8 cellular contexts compared by ENCODE assay signal in the genomic region with DNA sequence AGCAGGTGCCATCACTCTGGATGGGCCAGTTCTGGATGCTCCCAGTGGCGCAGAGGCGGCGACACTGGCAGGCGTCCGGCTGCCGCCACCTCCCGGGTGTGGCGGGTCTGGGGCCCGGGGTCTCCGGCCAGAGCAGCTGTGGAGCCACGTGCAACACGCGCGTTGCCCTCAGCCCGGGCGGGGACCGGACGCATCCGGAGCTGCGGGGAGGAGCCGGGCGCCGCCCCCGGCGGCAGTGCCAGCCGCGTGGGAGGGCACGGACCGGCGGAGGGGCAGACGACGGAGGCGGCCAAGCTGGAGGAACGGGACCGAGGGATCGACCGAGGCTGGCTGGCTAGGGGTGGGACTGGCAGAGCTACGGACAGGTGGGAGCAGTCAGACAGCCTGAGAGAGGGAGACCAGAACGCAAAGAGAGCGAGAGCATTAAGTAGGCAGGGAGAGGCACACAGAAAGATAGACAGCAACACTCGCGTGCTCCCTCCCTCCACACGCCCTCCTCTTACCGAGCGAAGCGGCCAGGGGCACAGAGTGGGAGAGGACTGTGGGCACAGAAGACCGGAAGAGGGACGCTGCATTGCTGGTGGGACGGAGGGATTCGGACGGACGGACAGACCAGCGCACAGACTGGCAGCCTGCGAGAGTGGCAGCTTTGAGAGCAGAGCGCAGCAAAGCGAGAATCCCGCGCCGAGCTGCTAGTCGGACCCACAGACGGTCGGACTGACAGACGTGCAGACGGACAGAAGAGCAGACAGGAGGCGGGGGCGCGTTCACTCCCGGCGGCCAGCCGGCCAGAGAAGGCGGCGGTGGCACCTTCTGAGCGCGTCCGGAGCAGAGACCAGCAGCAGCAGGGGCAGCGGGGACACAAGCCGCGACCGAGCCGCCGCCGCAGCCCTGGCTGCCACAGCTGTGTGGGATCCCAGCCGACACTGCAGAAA. TPM values are rescaled to one million over a fixed set of nuclear protein-coding genes. Genes with fewer than 3 reads are reported as not detected.
DNase-seq lines count a peak whose midpoint lies in the region; ATAC-seq and TF ChIP-seq lines count a peak whose summit lies in the region.

A gene (plus strand): TSS at position 275 of the 935 bp plus-strand sequence. CDS start 42,227 bp downstream, outside the sequence.

- H3K27me3 Mint-ChIP-seq in activated T-helper 2 cell treated with anti-CD3 and anti-CD28 coated beads, Interferon-gamma antibody, Interleukin-2, Interleukin-4, amounts not matched to agents 10 μg/mL and 5 μg/mL and 100 μg/mL, durations not matched to agents 14 hours and 24 hours and 36 hours (ENCODE audit: low read depth): peaks cover 43% of the 10 kb centered on the region

- ATAC-seq in HG02938 (IDR thresholded peaks at IDR 0.05; ENCODE audit: unreplicated experiment): peak; percentile 51
- ATAC-seq in GM19397 (IDR thresholded peaks at IDR 0.05; ENCODE audit: unreplicated experiment): no peak

- DNase-seq in Daoy (ENCODE audit: low read depth) (peak; percentile 41), left ventricle myocardium inferior (no peak), posterior cingulate gyrus (peak; percentile 49 to 96 (median 66)), GDM1 (lab: John Stamatoyannopoulos, UW) (no peak)
- no peak for DNase-seq in activated T-helper 2 cell treated with anti-CD3 and anti-CD28 coated beads, Interferon-gamma antibody, Interleukin-2, Interleukin-4, amounts not matched to agents 10 μg/mL and 5 μg/mL and 100 μg/mL, durations not matched to agents 14 hours and 24 hours and 36 hours (ENCODE audit: low spot score)
- no peak for DNase-seq in activated effector memory CD4-positive, alpha-beta T cell treated with anti-CD3 and anti-CD28 coated beads, Interleukin-2, amount 50 U/mL, for 16 hours

- no peak within 1 kb of the TSS for H3K27ac Mint-ChIP-seq in activated T-helper 2 cell treated with anti-CD3 and anti-CD28 coated beads, Interferon-gamma antibody, Interleukin-2, Interleukin-4, amounts not matched to agents 10 μg/mL and 5 μg/mL and 100 μg/mL, durations not matched to agents 14 hours and 24 hours and 36 hours

- peak within 1 kb of the TSS; percentile 60 for H3K4me3 ChIP-seq in left ventricle myocardium inferior

- no peaks in the 10 kb centered on the region for H3K36me3 Mint-ChIP-seq in activated T-helper 2 cell treated with anti-CD3 and anti-CD28 coated beads, Interferon-gamma antibody, Interleukin-2, Interleukin-4, amounts not matched to agents 10 μg/mL and 5 μg/mL and 100 μg/mL, durations not matched to agents 14 hours and 24 hours and 36 hours (ENCODE audit: low read depth)

- peaks cover 57% of the 10 kb centered on the region for H3K27me3 ChIP-seq in left ventricle myocardium inferior (ENCODE audit: low read depth)

- no peaks in the 10 kb centered on the region for H3K9me3 Mint-ChIP-seq in activated T-helper 2 cell treated with anti-CD3 and anti-CD28 coated beads, Interferon-gamma antibody, Interleukin-2, Interleukin-4, amounts not matched to agents 10 μg/mL and 5 μg/mL and 100 μg/mL, durations not matched to agents 14 hours and 24 hours and 36 hours

- no peaks in the 10 kb centered on the region for H3K36me3 ChIP-seq in left ventricle myocardium inferior

- H3K4me3 Mint-ChIP-seq in activated T-helper 2 cell treated with anti-CD3 and anti-CD28 coated beads, Interferon-gamma antibody, Interleukin-2, Interleukin-4, amounts not matched to agents 10 μg/mL and 5 μg/mL and 100 μg/mL, durations not matched to agents 14 hours and 24 hours and 36 hours (ENCODE audit: low read depth): peak within 1 kb of the TSS; percentile 60

- TF ChIP-seq CTCF in left ventricle myocardium inferior (IDR thresholded peaks at IDR 0.05; ENCODE audit: borderline replicate concordance): no peak

- H3K27ac ChIP-seq in left ventricle myocardium inferior (replicated peaks): no peak within 1 kb of the TSS

- intact Hi-C loops in activated T-helper 2 cell treated with anti-CD3 and anti-CD28 coated beads, Interferon-gamma antibody, Interleukin-2, Interleukin-4, amounts not matched to agents 10 μg/mL and 5 μg/mL and 100 μg/mL, durations not matched to agents 14 hours and 24 hours and 36 hours (cut with micrococcal nuclease): no loop called here
- intact Hi-C loops in left ventricle myocardium inferior (cut with micrococcal nuclease) (no loop called here), posterior cingulate gyrus (cut with DNase I) (loop anchor here (5.0 kb wide), 1 partner anchor 42 kb away; no protein-coding TSS in a partner anchor)

- peaks cover 12% of the 10 kb centered on the region for H3K4me1 ChIP-seq in left ventricle myocardium inferior

- peaks cover 6% of the 10 kb centered on the region for H3K4me1 Mint-ChIP-seq in activated T-helper 2 cell treated with anti-CD3 and anti-CD28 coated beads, Interferon-gamma antibody, Interleukin-2, Interleukin-4, amounts not matched to agents 10 μg/mL and 5 μg/mL and 100 μg/mL, durations not matched to agents 14 hours and 24 hours and 36 hours (ENCODE audit: low read depth)

- H3K9me3 ChIP-seq in left ventricle myocardium inferior (replicated peaks): no peaks in the 10 kb centered on the region

RNA-seq across cellular contexts. Expression of the gene that starts here (rescaled TPM):
- total RNA-seq in Daoy (2014; rRNA removed; shearing (Covaris generic)): not detected in 2 replicates
- total RNA-seq in activated T-helper 2 cell treated with anti-CD3 and anti-CD28 coated beads, Interferon-gamma antibody, Interleukin-2, Interleukin-4, amounts not matched to agents 10 μg/mL and 5 μg/mL and 100 μg/mL, durations not matched to agents 14 hours and 24 hours and 36 hours: 0.14 TPM in 1 of 2 replicates, not detected in the other
- not detected for total RNA-seq in left ventricle myocardium inferior

Comparison
In these comparisons a context has a peak if more than half of its experiments do, and no peak if none do; other contexts are left out.
1. Peak in DNase-seq in Daoy; RNA of the gene not detected or under 1 TPM.
2. DNase-seq: peak in posterior cingulate gyrus (10 of 10); none in activated T-helper 2 cell treated with anti-CD3 and anti-CD28 coated beads, Interferon-gamma antibody, Interleukin-2, Interleukin-4, amounts not matched to agents 10 μg/mL and 5 μg/mL and 100 μg/mL, durations not matched to agents 14 hours and 24 hours and 36 hours (single experiment), left ventricle myocardium inferior (single experiment), activated effector memory CD4-positive, alpha-beta T cell treated with anti-CD3 and anti-CD28 coated beads, Interleukin-2, amount 50 U/mL, for 16 hours (single experiment) and GDM1 (single experiment).